In genomic region chr22:29093030-29093429, GRCh38 we compare ENCODE assay signal across 14 cellular contexts. TPM values are rescaled to one million over a fixed set of nuclear protein-coding genes. Genes with fewer than 3 reads are reported as not detected.
"Had no signal": no experiment of that assay in that cellular context is flagged by ENCODE, and none has a peak within 500 bp of the region (broad histone marks: within the 10 kb centered on the region; RNA-seq: fewer than 3 reads in every experiment).

No MANE protein-coding gene starts in this region.

- H3K4me3 ChIP-seq: ascending aorta had no signal

- ATAC-seq: activated T-cell treated with anti-CD3 and anti-CD28 coated beads, Interleukin-2, amount 50 U/mL, for 4 hours; natural killer cell treated with Interleukin-12 subunit alpha and Interleukin-12 subunit beta and Interleukin-15 and Interleukin-18, amount 100 ng/mL, for 72 hours; stimulated activated effector memory CD8-positive, alpha-beta T cell treated with anti-CD3 and anti-CD28 coated beads, Interleukin-12 subunit alpha, Interleukin-12 subunit beta, amount 100 ng/mL, for 72 hours had no signal

- DNase-seq: activated CD4-positive, alpha-beta memory T cell treated with anti-CD3 and anti-CD28 coated beads for 36 hours; activated CD4-positive, CD25-positive, alpha-beta regulatory T cell treated with anti-CD3 and anti-CD28 coated beads, Interleukin-2, amount 50 U/mL, for 72 hours; activated gamma-delta T cell treated with Interleukin-2 at 50 U/mL for 16 hours; activated T-cell treated with anti-CD3 and anti-CD28 coated beads, Interleukin-2, amount 50 U/mL, for 4 hours; mammary epithelial cell; small intestine; T-helper 9 cell; trophoblast cell had no signal

- H3K27me3 ChIP-seq: ascending aorta had no signal

- H3K4me1 Mint-ChIP-seq: stimulated activated effector memory CD8-positive, alpha-beta T cell treated with anti-CD3 and anti-CD28 coated beads, Interleukin-12 subunit alpha, Interleukin-12 subunit beta, amount 100 ng/mL, for 72 hours had no signal

- H3K9me3 ChIP-seq: ascending aorta had no signal

- H3K36me3 Mint-ChIP-seq: activated CD4-positive, alpha-beta memory T cell treated with anti-CD3 and anti-CD28 coated beads for 36 hours; natural killer cell treated with Interleukin-12 subunit alpha and Interleukin-12 subunit beta and Interleukin-15 and Interleukin-18, amount 100 ng/mL, for 72 hours; stimulated activated effector memory CD8-positive, alpha-beta T cell treated with anti-CD3 and anti-CD28 coated beads, Interleukin-12 subunit alpha, Interleukin-12 subunit beta, amount 100 ng/mL, for 72 hours had no signal

- H3K4me3 Mint-ChIP-seq: activated CD4-positive, alpha-beta memory T cell treated with anti-CD3 and anti-CD28 coated beads for 36 hours; activated T-cell treated with anti-CD3 and anti-CD28 coated beads, Interleukin-2, amount 50 U/mL, for 4 hours; natural killer cell treated with Interleukin-12 subunit alpha and Interleukin-12 subunit beta and Interleukin-15 and Interleukin-18, amount 100 ng/mL, for 72 hours; stimulated activated effector memory CD8-positive, alpha-beta T cell treated with anti-CD3 and anti-CD28 coated beads, Interleukin-12 subunit alpha, Interleukin-12 subunit beta, amount 100 ng/mL, for 72 hours had no signal

- FAIRE-seq: colon, small intestine had no signal

- H3K27ac Mint-ChIP-seq: activated CD4-positive, alpha-beta memory T cell treated with anti-CD3 and anti-CD28 coated beads for 36 hours; natural killer cell treated with Interleukin-12 subunit alpha and Interleukin-12 subunit beta and Interleukin-15 and Interleukin-18, amount 100 ng/mL, for 72 hours; stimulated activated effector memory CD8-positive, alpha-beta T cell treated with anti-CD3 and anti-CD28 coated beads, Interleukin-12 subunit alpha, Interleukin-12 subunit beta, amount 100 ng/mL, for 72 hours had no signal

- H3K9me3 Mint-ChIP-seq: activated CD4-positive, alpha-beta memory T cell treated with anti-CD3 and anti-CD28 coated beads for 36 hours; activated T-cell treated with anti-CD3 and anti-CD28 coated beads, Interleukin-2, amount 50 U/mL, for 4 hours; natural killer cell treated with Interleukin-12 subunit alpha and Interleukin-12 subunit beta and Interleukin-15 and Interleukin-18, amount 100 ng/mL, for 72 hours; stimulated activated effector memory CD8-positive, alpha-beta T cell treated with anti-CD3 and anti-CD28 coated beads, Interleukin-12 subunit alpha, Interleukin-12 subunit beta, amount 100 ng/mL, for 72 hours had no signal

RNA-seq across cellular contexts. Expression of gene C22orf31, which starts 31.4 kb away (rescaled TPM):
- total RNA-seq: activated CD4-positive, alpha-beta memory T cell treated with anti-CD3 and anti-CD28 coated beads for 36 hours; activated T-cell treated with anti-CD3 and anti-CD28 coated beads, Interleukin-2, amount 50 U/mL, for 4 hours; ascending aorta; mammary epithelial cell; mucosa of gallbladder; natural killer cell treated with Interleukin-12 subunit alpha and Interleukin-12 subunit beta and Interleukin-15 and Interleukin-18, amount 100 ng/mL, for 72 hours; osteoblast had no signal
- polyA plus RNA-seq: mammary epithelial cell, small intestine had no signal
